9 cellular contexts compared by ENCODE assay signal in genomic region chr1:59506952-59507351, GRCh38.
A peak's percentile ranks its signal among the peaks of the same experiment; 100 is the strongest.
DNase-seq lines count a peak whose midpoint lies in the region; ATAC-seq, FAIRE-seq and TF ChIP-seq lines count a peak whose summit lies in the region.
"Had no signal": no experiment of that assay in that cellular context is flagged by ENCODE, and none has a peak within 500 bp of the region (broad histone marks: within the 10 kb centered on the region; RNA-seq: fewer than 3 reads in every experiment).

No MANE protein-coding gene starts in this region.

- H3K4me3 ChIP-seq in fibroblast of the aortic adventitia (ENCODE audit: low read depth, low read length), result no peak overlapping the region
- H3K4me3 ChIP-seq in uterus, result no peak overlapping the region
- no peak overlapping the region for H3K4me3 ChIP-seq in kidney (ENCODE audit: low read length in 2 of 2)

- no peak for TF ChIP-seq CTCF in fibroblast of the aortic adventitia (IDR thresholded peaks at IDR 0.05; ENCODE audit: insufficient read depth, low read length)
- no peak for TF ChIP-seq CTCF in uterus (IDR thresholded peaks at IDR 0.05)
- TF ChIP-seq CTCF in kidney (IDR thresholded peaks at IDR 0.05; ENCODE audit: borderline replicate concordance, extremely low read depth, insufficient read depth), result no peak

- no peak for TF ChIP-seq POLR2A in uterus (IDR thresholded peaks at IDR 0.05)

- FAIRE-seq in kidney (lab: Jason Lieb, UNC), result no peak
- FAIRE-seq: TTC549 had no signal

- in situ Hi-C loops in KBM-7 (cut with MboI; ENCODE audit: low pct_unique_long_range_greater_than_20kb, low sequenced_read_pairs), result no loop called here

- DNase-seq in AML-193 (lab: John Stamatoyannopoulos, UW) (peak; percentile 16 to 18), KBM-7 (peak; percentile 84), fibroblast of the aortic adventitia (ENCODE audit: low read depth) (peak; percentile 68), uterus (peak in 1 of 2 donors; percentile 63), kidney (no peak), ecto neural progenitor cell (ENCODE audit: low spot score) (no peak), kidney glomerular epithelial cell (lab: John Stamatoyannopoulos, UW) (no peak)

- H3K4me1 ChIP-seq in uterus, result no peaks in the 10 kb centered on the region
- H3K4me1 ChIP-seq in kidney (ENCODE audit: control insufficient read depth in 1 of 2, insufficient read depth in 1 of 2, low read depth in 1 of 2, low read length in 2 of 2), result peaks cover 0 to 5% of the 10 kb centered on the region in 2 donors

- no peaks in the 10 kb centered on the region for H3K36me3 ChIP-seq in uterus
- no peaks in the 10 kb centered on the region for H3K36me3 ChIP-seq in kidney (ENCODE audit: control insufficient read depth in 1 of 2, insufficient read depth in 2 of 2, low read length in 2 of 2)

- no peak overlapping the region for H3K9ac ChIP-seq in kidney (ENCODE audit: low read length in 2 of 2)

- H3K27ac ChIP-seq in uterus (peak overlapping the region; percentile 57 to 62), kidney (ENCODE audit: low read depth in 2 of 2, low read length in 2 of 2) (no peak overlapping the region)

- no peaks in the 10 kb centered on the region for H3K9me3 ChIP-seq in uterus
- no peaks in the 10 kb centered on the region for H3K9me3 ChIP-seq in kidney (ENCODE audit: control insufficient read depth in 1 of 2, low read length in 2 of 2)

- H3K27me3 ChIP-seq in uterus, result no peaks in the 10 kb centered on the region

- intact Hi-C loops in uterus (cut with DNase I; ENCODE audit: low total_unique reads) (no loop called here), kidney (cut with DNase I) (no loop called here)

- peak; percentile 69 for ATAC-seq in GM21381 (IDR thresholded peaks at IDR 0.05; ENCODE audit: unreplicated experiment)

Comparison
In these comparisons a context has a peak if more than half of its experiments do, and no peak if none do; other contexts are left out.
1. DNase-seq: peak in AML-193 (2 of 2), KBM-7 (single experiment) and fibroblast of the aortic adventitia (single experiment); none in kidney (single experiment), ecto neural progenitor cell (single experiment) and kidney glomerular epithelial cell (single experiment).
2. H3K27ac ChIP-seq: peak in uterus (2 of 2); none in kidney (0 of 2).